In the genomic region with DNA sequence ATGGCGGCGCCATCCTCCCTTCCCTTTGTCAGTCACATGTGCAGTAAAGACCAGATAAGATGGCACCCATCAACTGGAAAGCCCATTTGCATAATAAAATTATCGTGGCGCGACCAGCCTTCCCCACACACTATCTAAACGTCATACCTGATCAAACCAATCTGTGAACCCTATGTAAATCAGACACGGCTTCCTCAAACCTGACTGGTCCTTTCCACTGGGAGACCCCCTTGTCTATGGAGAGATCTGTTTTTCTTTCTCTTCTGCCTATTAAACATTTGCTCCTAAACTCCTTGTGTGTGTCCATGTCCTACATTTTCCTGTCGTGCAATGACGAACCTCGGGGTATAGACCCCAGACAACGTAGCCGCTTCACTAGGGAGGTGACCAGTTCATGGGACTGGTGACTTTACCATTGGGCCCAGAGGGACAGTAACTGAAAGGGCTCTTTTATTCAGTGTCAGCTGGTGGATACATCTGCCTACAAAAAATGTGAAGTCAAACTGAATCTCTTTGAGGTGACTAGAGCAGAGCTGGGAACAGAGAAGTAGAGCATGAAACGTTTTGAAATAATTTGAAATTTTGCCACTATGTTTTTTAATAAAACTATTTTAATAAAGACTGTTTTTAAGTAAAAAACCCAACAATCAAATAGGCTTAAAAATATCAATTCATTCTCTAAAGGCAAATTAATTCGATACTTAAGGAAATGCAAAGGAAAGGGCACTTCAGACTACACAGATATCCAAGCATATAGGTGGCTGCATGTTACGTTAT, we compare ENCODE assay signal across 1 cellular context.
TF ChIP-seq lines count a peak whose summit lies in the region.

No MANE protein-coding gene starts in this region.

TF ChIP-seq in H1, 55 proteins besides CTCF, POLR2A, EP300 and RAD21:
- TF ChIP-seq SP1 (IDR thresholded peaks at IDR 0.05; ENCODE audit: low read depth, low read length) = no peak
